Comparison of ENCODE assay signal across 22 cellular contexts in the genomic region with DNA sequence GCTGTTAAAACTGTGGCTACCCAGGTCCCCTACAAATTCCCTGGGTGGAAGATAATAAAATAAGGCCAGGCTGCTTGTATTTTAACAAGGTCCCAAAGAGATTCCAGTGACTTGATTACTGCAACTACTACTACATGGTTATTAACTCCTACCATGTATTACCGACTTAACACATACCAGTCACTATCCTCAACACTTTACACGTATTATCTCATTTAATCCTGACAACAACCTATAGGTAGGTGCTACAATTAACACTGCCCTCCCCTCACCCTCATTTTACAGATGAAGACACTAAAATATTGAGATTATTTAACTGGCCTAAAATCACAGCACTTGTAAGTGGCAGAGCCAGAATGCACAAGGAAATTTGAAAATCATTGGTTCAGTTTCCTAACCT. TPM values are rescaled to one million over a fixed set of nuclear protein-coding genes. Genes with fewer than 3 reads are reported as not detected.
A peak's percentile ranks its signal among the peaks of the same experiment; 100 is the strongest.
DNase-seq lines count a peak whose midpoint lies in the region; ATAC-seq and TF ChIP-seq lines count a peak whose summit lies in the region.
"Had no signal": no experiment of that assay in that cellular context is flagged by ENCODE, and none has a peak within 500 bp of the region (broad histone marks: within the 10 kb centered on the region; RNA-seq: fewer than 3 reads in every experiment).

No MANE protein-coding gene starts in this region.

- POLR2A ChIA-PET in HEK293 (lab: Yijun Ruan, JAX): no interaction called here

- intact Hi-C loops in thyroid gland (cut with DNase I): no loop called here

- H3K27ac Mint-ChIP-seq in activated T-cell treated with anti-CD3 and anti-CD28 coated beads, Interleukin-2, amount 50 U/mL, for 72 hours: peak overlapping the region; percentile 11
- H3K27ac Mint-ChIP-seq in immature natural killer cell: peak overlapping the region in 1 of 6 donors; percentile 7
- H3K27ac Mint-ChIP-seq: IgD-negative memory B cell had no signal

- no peak overlapping the region for H3K27ac ChIP-seq in HEK293 (ENCODE audit: extremely low read depth, low read depth, low read length)
- peak overlapping the region; percentile 5 for H3K27ac ChIP-seq in neutrophil
- H3K27ac ChIP-seq in thyroid gland: peak overlapping the region; percentile 3 to 39 (median 32)
- H3K27ac ChIP-seq: BLaER1 had no signal

- no peaks in the 10 kb centered on the region; the same call in 1 of the 2 replicates for H3K9me3 ChIP-seq in HEK293 (ENCODE audit: control insufficient read depth, insufficient read depth, low read depth, low read length)
- H3K9me3 ChIP-seq in neutrophil: no peaks in the 10 kb centered on the region
- no peaks in the 10 kb centered on the region for H3K9me3 ChIP-seq in thyroid gland

- H3K27me3 ChIP-seq in neutrophil (no peaks in the 10 kb centered on the region), thyroid gland (no peaks in the 10 kb centered on the region)
- H3K27me3 ChIP-seq: BLaER1 had no signal

- CTCF ChIA-PET in HEK293 (lab: Yijun Ruan, JAX): interaction anchor here (0.6 kb wide), 1 partner anchor 88 kb away, joined by 3 read pairs; no protein-coding TSS in a partner anchor

- H3K4me1 ChIP-seq in HEK293 (ENCODE audit: control insufficient read depth, insufficient read depth, low read length) (peaks cover 4% of the 10 kb centered on the region; the same call in 1 of the 2 replicates), neutrophil (ENCODE audit: control insufficient read depth in 1 of 2, insufficient read depth in 1 of 2, low read depth in 1 of 2, low read length in 1 of 2) (peaks cover 73 to 79% of the 10 kb centered on the region in 2 experiments), thyroid gland (peaks cover 38 to 44% of the 10 kb centered on the region in 2 donors)

- no peak overlapping the region for H3K4me3 Mint-ChIP-seq in activated T-cell treated with anti-CD3 and anti-CD28 coated beads, Interleukin-2, amount 50 U/mL, for 72 hours
- H3K4me3 Mint-ChIP-seq in immature natural killer cell: no peak overlapping the region
- H3K4me3 Mint-ChIP-seq: CD14-positive monocyte, IgD-negative memory B cell had no signal

- WGBS in thyroid gland, 2 donors: 95 to 98% methylated on average over 2 of the region's 2 CpGs

- H3K4me1 Mint-ChIP-seq in activated T-cell treated with anti-CD3 and anti-CD28 coated beads, Interleukin-2, amount 50 U/mL, for 72 hours (ENCODE audit: low read depth): peaks cover 48% of the 10 kb centered on the region
- H3K4me1 Mint-ChIP-seq in immature natural killer cell: peaks cover 54 to 80% of the 10 kb centered on the region in 2 donors

- TF ChIP-seq POLR2A in thyroid gland (IDR thresholded peaks at IDR 0.05): no peak

- no peak for TF ChIP-seq CTCF in HEK293 (tag by site-specific recombination; IDR thresholded peaks at IDR 0.05)
- no peak for TF ChIP-seq CTCF in neutrophil (IDR thresholded peaks at IDR 0.05)
- TF ChIP-seq CTCF in thyroid gland (IDR thresholded peaks at IDR 0.05): no peak

- peaks cover 5 to 18% of the 10 kb centered on the region in 2 donors for H3K36me3 Mint-ChIP-seq in activated T-cell treated with anti-CD3 and anti-CD28 coated beads, Interleukin-2, amount 50 U/mL, for 72 hours (ENCODE audit: insufficient read depth in 2 of 2)
- H3K36me3 Mint-ChIP-seq in immature natural killer cell: peaks cover 0 to 9% (median 0%) of the 10 kb centered on the region in 3 donors

- no peak for DNase-seq in activated T-cell treated with anti-CD3 and anti-CD28 coated beads, Interleukin-2, amount 50 U/mL, for 72 hours
- no peak for DNase-seq in activated T-cell treated with anti-CD3 and anti-CD28 coated beads, Interleukin-2, amount 50 U/mL, for 1 hour
- DNase-seq in thyroid gland (no peak), immature natural killer cell (no peak)
- DNase-seq: 8988T; CD8-positive, alpha-beta memory T cell; COR-L47; DMS 273 treated with DMSO at 0.1 percent for 48 hours; DMS53; DND-41; EL; GOT3; H7 had no signal

- no peaks in the 10 kb centered on the region for H3K9me3 Mint-ChIP-seq in activated T-cell treated with anti-CD3 and anti-CD28 coated beads, Interleukin-2, amount 50 U/mL, for 72 hours
- H3K9me3 Mint-ChIP-seq in immature natural killer cell: no peaks in the 10 kb centered on the region
- H3K9me3 Mint-ChIP-seq: CD8-positive, alpha-beta memory T cell; IgD-negative memory B cell had no signal

- H3K36me3 ChIP-seq in HEK293 (ENCODE audit: control insufficient read depth in 2 of 2, insufficient read depth in 1 of 2, low read length in 2 of 2): no peaks in the 10 kb centered on the region; a peak in 1 of 3 replicates
- no peaks in the 10 kb centered on the region for H3K36me3 ChIP-seq in neutrophil
- no peaks in the 10 kb centered on the region for H3K36me3 ChIP-seq in thyroid gland

- ATAC-seq in activated T-cell treated with anti-CD3 and anti-CD28 coated beads, Interleukin-2, amount 50 U/mL, for 72 hours (replicated peaks in 1 of 2): no peak
- ATAC-seq in GM18867 (IDR thresholded peaks at IDR 0.05; ENCODE audit: unreplicated experiment): no peak
- no peak for ATAC-seq in GM19395 (IDR thresholded peaks at IDR 0.05; ENCODE audit: unreplicated experiment)
- ATAC-seq: GM12878, HCT116 had no signal

- no peak overlapping the region for H3K4me3 ChIP-seq in HEK293 (ENCODE audit: low read depth, low read length)
- no peak overlapping the region for H3K4me3 ChIP-seq in neutrophil (ENCODE audit: low read depth in 1 of 2, low read length in 1 of 2)
- no peak overlapping the region for H3K4me3 ChIP-seq in thyroid gland (replicated peaks in 1 of 3)
- H3K4me3 ChIP-seq: BLaER1, GM12878 had no signal

- H3K27me3 Mint-ChIP-seq in activated T-cell treated with anti-CD3 and anti-CD28 coated beads, Interleukin-2, amount 50 U/mL, for 72 hours (ENCODE audit: low read depth): no peaks in the 10 kb centered on the region
- H3K27me3 Mint-ChIP-seq in immature natural killer cell (ENCODE audit: low read depth in 3 of 3): peaks cover 4 to 8% (median 5%) of the 10 kb centered on the region in 3 donors
- H3K27me3 Mint-ChIP-seq: CD8-positive, alpha-beta memory T cell; IgD-negative memory B cell had no signal

TF ChIP-seq in HEK293, 187 proteins besides CTCF, POLR2A, EP300 and RAD21:
- TF ChIP-seq ZNF664 (tag by site-specific recombination; IDR thresholded peaks at IDR 0.05) (peak; percentile 92), ZNF423 (tag by site-specific recombination; IDR thresholded peaks at IDR 0.05) (no peak)

RNA-seq across cellular contexts. Expression of gene CLASP1, which starts 5.4 kb away (rescaled TPM):
- total RNA-seq in activated T-cell treated with anti-CD3 and anti-CD28 coated beads, Interleukin-2, amount 50 U/mL, for 72 hours: 100 to 1,000 TPM in 1 of 2 donors, 10 to 100 TPM in 1; 95.1 to 121 TPM
- total RNA-seq in thyroid gland: 100 to 1,000 TPM in 2 of 4 donors, 10 to 100 TPM in 2; 69.3 to 110 (median 98.3) TPM
- polyA plus RNA-seq in immature natural killer cell: 10 to 100 TPM in 2 of 3 donors, 1 to 10 TPM in 1; 7.4 to 46.8 (median 22.0) TPM
